ENCODE assay signal across 2 cellular contexts in genomic region chr2:200414367-200414766, GRCh38.
TF ChIP-seq lines count a peak whose summit lies in the region.

No MANE protein-coding gene starts in this region.

TF ChIP-seq in HepG2, 621 proteins besides CTCF, POLR2A, EP300 and RAD21:
- TF ChIP-seq ZNF770 (CRISPR knock-in tag; IDR thresholded peaks at IDR 0.05) = peak; percentile 55; the same call in 1 of the 2 replicates
- peak; percentile 81 for TF ChIP-seq RBM22 (optimal IDR thresholded peaks at IDR 0.05; ENCODE audit: low read length)
- no peak for TF ChIP-seq ZNF775 (CRISPR knock-in tag; IDR thresholded peaks at IDR 0.05; ENCODE audit: borderline replicate concordance)
- no peak for TF ChIP-seq HBP1 (CRISPR knock-in tag; IDR thresholded peaks at IDR 0.05; ENCODE audit: low read depth)
TF ChIP-seq in HepG2: peak in this region for 2.

TF ChIP-seq in WTC11, 78 proteins besides CTCF, POLR2A, EP300 and RAD21 (continued from another document):
- TF ChIP-seq PRDM15 (CRISPR knock-in tag; IDR thresholded peaks at IDR 0.05) = no peak
